20 cellular contexts compared by ENCODE assay signal in genomic region chr7:7228967-7229366, GRCh38. TPM values are rescaled to one million over a fixed set of nuclear protein-coding genes. Genes with fewer than 3 reads are reported as not detected.
DNase-seq lines count a peak whose midpoint lies in the region; ATAC-seq and TF ChIP-seq lines count a peak whose summit lies in the region.
"Had no signal": no experiment of that assay in that cellular context is flagged by ENCODE, and none has a peak within 500 bp of the region (broad histone marks: within the 10 kb centered on the region; RNA-seq: fewer than 3 reads in every experiment).

No MANE protein-coding gene starts in this region.

- H2BK5ac ChIP-seq in trophoblast cell (ENCODE audit: low read depth, low read length, poor library complexity): no peak overlapping the region

- no peaks in the 10 kb centered on the region for H3K4me1 ChIP-seq in trophoblast cell (ENCODE audit: control insufficient read depth in 1 of 2, insufficient read depth in 2 of 2, low read length in 2 of 2)
- H3K4me1 ChIP-seq: upper lobe of left lung had no signal

- H3K4me2 ChIP-seq in trophoblast cell (ENCODE audit: low read length): no peak overlapping the region

- no peak overlapping the region for H2AFZ ChIP-seq in trophoblast cell (ENCODE audit: insufficient read depth, low read length, poor library complexity)

- no peaks in the 10 kb centered on the region for H3K79me1 ChIP-seq in trophoblast cell (ENCODE audit: low read length)

- H3K9me3 Mint-ChIP-seq in WTC11: peaks cover 25% of the 10 kb centered on the region
- peaks cover 5 to 16% (median 14%) of the 10 kb centered on the region in 6 donors for H3K9me3 Mint-ChIP-seq in immature natural killer cell
- H3K9me3 Mint-ChIP-seq in activated T-helper 1 cell treated with anti-CD3 and anti-CD28 coated beads, Interleukin-12 subunit alpha, Interleukin-12 subunit beta, Interleukin-2, Interleukin-4 antibody, amounts not matched to agents 30 ng/mL and 10 ng/mL and 1 ng/mL, durations not matched to agents 14 hours and 24 hours and 36 hours: peaks cover 12% of the 10 kb centered on the region

- H3K27ac Mint-ChIP-seq in WTC11 (peak overlapping the region; percentile 78), immature natural killer cell (peak overlapping the region in 5 of 6 donors; percentile 8 to 81 (median 68))
- no peak overlapping the region for H3K27ac Mint-ChIP-seq in activated T-helper 1 cell treated with anti-CD3 and anti-CD28 coated beads, Interleukin-12 subunit alpha, Interleukin-12 subunit beta, Interleukin-2, Interleukin-4 antibody, amounts not matched to agents 30 ng/mL and 10 ng/mL and 1 ng/mL, durations not matched to agents 14 hours and 24 hours and 36 hours
- H3K27ac Mint-ChIP-seq: activated CD4-positive, alpha-beta memory T cell treated with anti-CD3 and anti-CD28 coated beads, Interleukin-2, amount 10 ng/mL, durations not matched to agents 7 days and 5 days; activated naive CD4-positive, alpha-beta T cell treated with anti-CD3 and anti-CD28 coated beads for 36 hours had no signal

- H3K4ac ChIP-seq in trophoblast cell (ENCODE audit: low read depth, low read length): peak overlapping the region; percentile 2

- no CpG with 5 or more reads among the region's 1 CpG for WGBS in trophoblast cell (ENCODE audit: extremely low coverage, insufficient coverage, insufficient read length)

- H2BK12ac ChIP-seq in trophoblast cell (ENCODE audit: low read length): no peak overlapping the region

- H3K79me2 ChIP-seq in trophoblast cell (ENCODE audit: control insufficient read depth, insufficient read depth, low read length, poor library complexity): no peaks in the 10 kb centered on the region

- no peaks in the 10 kb centered on the region for H3K27me3 Mint-ChIP-seq in WTC11 (ENCODE audit: low read depth)
- H3K27me3 Mint-ChIP-seq in immature natural killer cell (ENCODE audit: low read depth in 3 of 3): peaks cover 1 to 5% (median 2%) of the 10 kb centered on the region in 3 donors
- no peaks in the 10 kb centered on the region for H3K27me3 Mint-ChIP-seq in activated T-helper 1 cell treated with anti-CD3 and anti-CD28 coated beads, Interleukin-12 subunit alpha, Interleukin-12 subunit beta, Interleukin-2, Interleukin-4 antibody, amounts not matched to agents 30 ng/mL and 10 ng/mL and 1 ng/mL, durations not matched to agents 14 hours and 24 hours and 36 hours (ENCODE audit: insufficient read depth)
- H3K27me3 Mint-ChIP-seq: activated CD4-positive, alpha-beta memory T cell treated with anti-CD3 and anti-CD28 coated beads, Interleukin-2, amount 10 ng/mL, durations not matched to agents 7 days and 5 days had no signal

- DNase-seq in COLO829 (ENCODE audit: low spot score) (peak; percentile 42), WTC11 (ENCODE audit: low spot score) (no peak), immature natural killer cell (no peak), trophoblast cell (no peak), SIG-M5 treated with dmso at 0.1 percent for 504 hours (lab: John Stamatoyannopoulos, UW; ENCODE audit: unreplicated experiment) (no peak), H4 (ENCODE audit: low spot score) (no peak), cerebellum (ENCODE audit: low spot score) (no peak)
- no peak for DNase-seq in activated T-helper 1 cell treated with anti-CD3 and anti-CD28 coated beads, Interleukin-12 subunit alpha, Interleukin-12 subunit beta, Interleukin-2, Interleukin-4 antibody, amounts not matched to agents 30 ng/mL and 10 ng/mL and 1 ng/mL, durations not matched to agents 14 hours and 24 hours and 36 hours (ENCODE audit: low spot score)
- DNase-seq: activated CD4-positive, alpha-beta memory T cell treated with anti-CD3 and anti-CD28 coated beads, Interleukin-2, amount 10 ng/mL, durations not matched to agents 7 days and 5 days; activated naive CD4-positive, alpha-beta T cell treated with anti-CD3 and anti-CD28 coated beads for 36 hours; AML-193; Calu3; cortex of kidney; left colon; NCI-H1436; NCI-H2171 treated with DMSO at 0.1 percent for 48 hours; SHP77; stimulated activated naive CD4-positive, alpha-beta T cell treated with Interleukin-2 at 50 U/mL for 16 hours; upper lobe of left lung had no signal

- intact Hi-C loops in activated T-helper 1 cell treated with anti-CD3 and anti-CD28 coated beads, Interleukin-12 subunit alpha, Interleukin-12 subunit beta, Interleukin-2, Interleukin-4 antibody, amounts not matched to agents 30 ng/mL and 10 ng/mL and 1 ng/mL, durations not matched to agents 14 hours and 24 hours and 36 hours (cut with micrococcal nuclease): no loop called here

- no peak for TF ChIP-seq CTCF in WTC11 (IDR thresholded peaks at IDR 0.05)

- no peak overlapping the region for H2BK120ac ChIP-seq in trophoblast cell (ENCODE audit: insufficient read depth, low read length, poor library complexity)

- no peak overlapping the region for H3K18ac ChIP-seq in trophoblast cell (ENCODE audit: low read length)

- H3K9ac ChIP-seq in trophoblast cell (ENCODE audit: low read length): no peak overlapping the region

- no peak overlapping the region for H3K4me3 Mint-ChIP-seq in WTC11
- no peak overlapping the region for H3K4me3 Mint-ChIP-seq in immature natural killer cell
- no peak overlapping the region for H3K4me3 Mint-ChIP-seq in activated T-helper 1 cell treated with anti-CD3 and anti-CD28 coated beads, Interleukin-12 subunit alpha, Interleukin-12 subunit beta, Interleukin-2, Interleukin-4 antibody, amounts not matched to agents 30 ng/mL and 10 ng/mL and 1 ng/mL, durations not matched to agents 14 hours and 24 hours and 36 hours
- H3K4me3 Mint-ChIP-seq: activated CD4-positive, alpha-beta memory T cell treated with anti-CD3 and anti-CD28 coated beads, Interleukin-2, amount 10 ng/mL, durations not matched to agents 7 days and 5 days; activated naive CD4-positive, alpha-beta T cell treated with anti-CD3 and anti-CD28 coated beads for 36 hours had no signal

- peak; percentile 38 for ATAC-seq in WTC11
- ATAC-seq: left colon had no signal

- H3K36me3 Mint-ChIP-seq in WTC11 (peaks cover 32% of the 10 kb centered on the region), immature natural killer cell (peaks cover 16 to 23% (median 17%) of the 10 kb centered on the region in 3 donors)
- peaks cover 21% of the 10 kb centered on the region for H3K36me3 Mint-ChIP-seq in activated T-helper 1 cell treated with anti-CD3 and anti-CD28 coated beads, Interleukin-12 subunit alpha, Interleukin-12 subunit beta, Interleukin-2, Interleukin-4 antibody, amounts not matched to agents 30 ng/mL and 10 ng/mL and 1 ng/mL, durations not matched to agents 14 hours and 24 hours and 36 hours (ENCODE audit: low read depth)

- H3K27ac ChIP-seq in trophoblast cell (ENCODE audit: low read depth, low read length): no peak overlapping the region
- H3K27ac ChIP-seq: upper lobe of left lung, VCaP had no signal

- peaks cover 65% of the 10 kb centered on the region for H3K4me1 Mint-ChIP-seq in WTC11
- H3K4me1 Mint-ChIP-seq in immature natural killer cell: peaks cover 28 to 71% of the 10 kb centered on the region in 2 donors
- peaks cover 22% of the 10 kb centered on the region for H3K4me1 Mint-ChIP-seq in activated T-helper 1 cell treated with anti-CD3 and anti-CD28 coated beads, Interleukin-12 subunit alpha, Interleukin-12 subunit beta, Interleukin-2, Interleukin-4 antibody, amounts not matched to agents 30 ng/mL and 10 ng/mL and 1 ng/mL, durations not matched to agents 14 hours and 24 hours and 36 hours (ENCODE audit: low read depth)

- no peak overlapping the region for H4K8ac ChIP-seq in trophoblast cell (ENCODE audit: low read depth, low read length)

- CTCF ChIA-PET in WTC11 (lab: Charles Lee): interaction anchor here (1.4 kb wide), 1 partner anchor 47 kb away, joined by 4 read pairs; the partner anchor contains the start of gene C1GALT1

- no peak overlapping the region for H4K91ac ChIP-seq in trophoblast cell (ENCODE audit: low read depth, low read length)

- no peaks in the 10 kb centered on the region for H3K36me3 ChIP-seq in trophoblast cell (ENCODE audit: control insufficient read depth in 1 of 2, insufficient read depth in 2 of 2, low read length in 2 of 2)
- H3K36me3 ChIP-seq: upper lobe of left lung had no signal

- H2AK5ac ChIP-seq in trophoblast cell (ENCODE audit: low read length): no peak overlapping the region

- no peaks in the 10 kb centered on the region for H3K27me3 ChIP-seq in trophoblast cell (ENCODE audit: insufficient read depth, low read length)
- H3K27me3 ChIP-seq: upper lobe of left lung had no signal

- no peaks in the 10 kb centered on the region for H3K9me3 ChIP-seq in trophoblast cell (ENCODE audit: insufficient read depth, low read depth, low read length)

- POLR2A ChIA-PET in WTC11 (lab: Charles Lee): no interaction called here

- no peak overlapping the region for H3K23ac ChIP-seq in trophoblast cell (ENCODE audit: low read length)

- no peak overlapping the region for H3K4me3 ChIP-seq in trophoblast cell (ENCODE audit: low read depth, low read length)
- H3K4me3 ChIP-seq: upper lobe of left lung had no signal

- H4K12ac ChIP-seq in trophoblast cell (ENCODE audit: low read depth, low read length): no peak overlapping the region

- H3K14ac ChIP-seq in trophoblast cell (ENCODE audit: low read length): no peak overlapping the region

TF ChIP-seq in WTC11, 78 proteins besides CTCF, POLR2A, EP300 and RAD21:
- TF ChIP-seq NFYB (CRISPR knock-in tag; conservative IDR thresholded peaks at IDR 0.05; ENCODE audit: low read depth) (no peak), MYBL2 (CRISPR knock-in tag; IDR thresholded peaks at IDR 0.05) (no peak), CDX4 (CRISPR knock-in tag; IDR thresholded peaks at IDR 0.05; ENCODE audit: borderline replicate concordance) (no peak)

RNA-seq across cellular contexts. Expression of gene C1GALT1, which starts 46.6 kb away (rescaled TPM):
- total RNA-seq in WTC11 (2021) (106 to 114 TPM (median 107 TPM) in 3 replicates), cerebellum (34.8 TPM)
- 10 to 100 TPM; 56.8 to 83.9 (median 59.4) TPM for polyA plus RNA-seq in immature natural killer cell
- 142 and 155 TPM in 2 replicates for polyA plus RNA-seq in trophoblast cell (2013)
- 35.0 and 77.0 TPM in 2 replicates for total RNA-seq in H4 (2014; rRNA removed; shearing (Covaris generic))
- total RNA-seq in activated T-helper 1 cell treated with anti-CD3 and anti-CD28 coated beads, Interleukin-12 subunit alpha, Interleukin-12 subunit beta, Interleukin-2, Interleukin-4 antibody, amounts not matched to agents 30 ng/mL and 10 ng/mL and 1 ng/mL, durations not matched to agents 14 hours and 24 hours and 36 hours: 35.8 and 41.4 TPM in 2 replicates
